In genomic region chr11:117221775-117222517, GRCh38 we compare ENCODE assay signal across 8 cellular contexts. TPM values are rescaled to one million over a fixed set of nuclear protein-coding genes. Genes with fewer than 3 reads are reported as not detected.
DNase-seq lines count a peak whose midpoint lies in the region; ATAC-seq and TF ChIP-seq lines count a peak whose summit lies in the region.

No MANE protein-coding gene starts in this region.

- 59% methylated on average over 7 of the region's 7 CpGs for WGBS in smooth muscle cell (ENCODE audit: low lambda C conversion rate)

- no peak overlapping the region for H3K9ac ChIP-seq in smooth muscle cell (ENCODE audit: low read depth)

- DNase-seq in HCEC 1CT, result peak; percentile 31
- DNase-seq in RWPE2 (ENCODE audit: low spot score), result peak; percentile 27
- DNase-seq in foreskin fibroblast, result peak; percentile 72 to 85
- no peak for DNase-seq in smooth muscle cell (lab: John Stamatoyannopoulos, UW; ENCODE audit: unreplicated experiment)
- no peak for DNase-seq in NK-92 treated with Interleukin-12 subunit alpha and Interleukin-12 subunit beta, amount 100 ng/mL, for 24 hours (lab: John Stamatoyannopoulos, UW)
- no peak for DNase-seq in midbrain (lab: John Stamatoyannopoulos, UW)
- DNase-seq in activated T-cell treated with anti-CD3 and anti-CD28 coated beads, Interleukin-2, amount 50 U/mL, for 48 hours, result no peak

- H2AFZ ChIP-seq in smooth muscle cell (ENCODE audit: low read depth), result no peak overlapping the region

- ATAC-seq in RWPE2 (ENCODE audit: low read depth), result peak; percentile 59
- ATAC-seq in activated CD4-positive, CD25-positive, alpha-beta regulatory T cell treated with anti-CD3 and anti-CD28 coated beads, Interleukin-2, amount 50 U/mL, for 24 hours, result no peak

- H3K9me3 ChIP-seq in RWPE2 (ENCODE audit: severe bottlenecking) (no peaks in the 10 kb centered on the region), smooth muscle cell (replicated peaks; ENCODE audit: low read depth) (no peaks in the 10 kb centered on the region)

- H3F3A ChIP-seq in smooth muscle cell (ENCODE audit: low read depth), result peaks cover 7% of the 10 kb centered on the region

- no peak overlapping the region for H3K4me2 ChIP-seq in smooth muscle cell

- TF ChIP-seq CTCF in RWPE2 (IDR thresholded peaks at IDR 0.05; ENCODE audit: poor library complexity, severe bottlenecking) (no peak), foreskin fibroblast (IDR thresholded peaks at IDR 0.05; ENCODE audit: low read depth, low read length) (no peak), smooth muscle cell (IDR thresholded peaks at IDR 0.05; ENCODE audit: borderline replicate concordance, insufficient read depth, poor library complexity, severe bottlenecking) (no peak)

- no peak overlapping the region for H3K4me3 ChIP-seq in RWPE2 (ENCODE audit: severe bottlenecking)
- no peak overlapping the region for H3K4me3 ChIP-seq in foreskin fibroblast (ENCODE audit: low read depth in 1 of 2, low read length in 2 of 2)
- no peak overlapping the region for H3K4me3 ChIP-seq in smooth muscle cell

- peaks cover 54% of the 10 kb centered on the region for H3K36me3 ChIP-seq in RWPE2 (ENCODE audit: low read depth)
- H3K36me3 ChIP-seq in smooth muscle cell (ENCODE audit: low read depth), result no peaks in the 10 kb centered on the region

- H3K79me2 ChIP-seq in smooth muscle cell (ENCODE audit: low read depth), result no peaks in the 10 kb centered on the region

- H3K4me1 ChIP-seq in RWPE2 (ENCODE audit: insufficient read depth, poor library complexity, severe bottlenecking) (no peaks in the 10 kb centered on the region), smooth muscle cell (ENCODE audit: low read depth) (no peaks in the 10 kb centered on the region)

- H3K27ac ChIP-seq in RWPE2 (ENCODE audit: poor library complexity, severe bottlenecking), result peak overlapping the region; percentile 19
- H3K27ac ChIP-seq in smooth muscle cell (ENCODE audit: low read depth), result peak overlapping the region; percentile 2

- H3K27me3 ChIP-seq in RWPE2 (ENCODE audit: insufficient read depth, poor library complexity, severe bottlenecking), result no peaks in the 10 kb centered on the region
- no peaks in the 10 kb centered on the region for H3K27me3 ChIP-seq in smooth muscle cell (ENCODE audit: low read depth)

- no peaks in the 10 kb centered on the region for H4K20me1 ChIP-seq in smooth muscle cell (ENCODE audit: low read depth)

RNA-seq across cellular contexts. Expression of gene PCSK7, which starts 9.9 kb away (rescaled TPM):
- 20.8 and 36.4 TPM in 2 replicates for total RNA-seq in smooth muscle cell
- 23.5 and 40.7 TPM in 2 replicates for polyA plus RNA-seq in smooth muscle cell

RNA-seq across cellular contexts. Expression of gene RNF214, which starts 10.5 kb away (rescaled TPM):
- total RNA-seq in smooth muscle cell, result 12.6 and 15.8 TPM in 2 replicates
- polyA plus RNA-seq in smooth muscle cell, result 10.9 and 17.3 TPM in 2 replicates

RNA-seq across cellular contexts. Expression of gene TAGLN, which starts 22.8 kb away (rescaled TPM):
- total RNA-seq in smooth muscle cell, result 1,972 and 2,130 TPM in 2 replicates
- polyA plus RNA-seq in smooth muscle cell, result 2,069 and 2,250 TPM in 2 replicates

RNA-seq across cellular contexts. Expression of gene SIDT2, which starts 43.4 kb away (rescaled TPM):
- 24.7 and 35.0 TPM in 2 replicates for total RNA-seq in smooth muscle cell
- 11.6 and 21.2 TPM in 2 replicates for polyA plus RNA-seq in smooth muscle cell

Comparison
In these comparisons a context has a peak if more than half of its experiments do, and no peak if none do; other contexts are left out.
1. DNase-seq: peak in HCEC 1CT (single experiment), RWPE2 (single experiment) and foreskin fibroblast (2 of 2); none in smooth muscle cell (single experiment), NK-92 treated with Interleukin-12 subunit alpha and Interleukin-12 subunit beta, amount 100 ng/mL, for 24 hours (single experiment), midbrain (single experiment) and activated T-cell treated with anti-CD3 and anti-CD28 coated beads, Interleukin-2, amount 50 U/mL, for 48 hours (0 of 2).